ENCODE assay signal across 18 cellular contexts in the genomic region with DNA sequence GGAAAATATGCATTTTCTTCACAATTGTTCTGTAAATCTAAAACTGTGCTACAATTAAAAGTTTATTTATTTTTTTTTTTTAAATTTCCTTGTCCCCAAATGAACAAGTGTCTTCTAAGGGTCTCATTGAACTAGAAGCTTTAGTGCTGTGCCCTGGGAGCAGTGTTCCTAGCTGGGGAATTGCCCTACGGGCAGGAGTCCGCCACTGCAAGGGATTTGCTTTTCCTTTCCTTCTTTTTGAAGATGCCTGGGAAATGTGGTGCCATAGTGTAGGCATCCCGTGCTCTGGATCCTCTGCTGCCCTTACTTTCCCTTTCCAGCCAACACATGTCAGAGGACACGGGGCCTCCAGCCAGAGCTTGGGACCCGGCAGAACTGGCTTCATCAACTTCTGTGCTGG.
A peak's percentile ranks its signal among the peaks of the same experiment; 100 is the strongest.
DNase-seq lines count a peak whose midpoint lies in the region; ATAC-seq, FAIRE-seq and TF ChIP-seq lines count a peak whose summit lies in the region.
"Had no signal": no experiment of that assay in that cellular context is flagged by ENCODE, and none has a peak within 500 bp of the region (broad histone marks: within the 10 kb centered on the region; RNA-seq: fewer than 3 reads in every experiment).

No MANE protein-coding gene starts in this region.

- H3K4me3 ChIP-seq in A549, result no peak overlapping the region
- H3K4me3 ChIP-seq in H1 (ENCODE audit: extremely low read depth in 1 of 4, insufficient read depth in 2 of 4, low read depth in 3 of 4, low read length in 4 of 4), result no peak overlapping the region

- no peak overlapping the region for H2BK12ac ChIP-seq in H1 (ENCODE audit: low read depth, low read length)

- no peak overlapping the region for H4K91ac ChIP-seq in H1 (replicated peaks; ENCODE audit: insufficient read length, low read length)

- no peak for TF ChIP-seq CTCF in A549 (IDR thresholded peaks at IDR 0.05)
- TF ChIP-seq CTCF in H1 (IDR thresholded peaks at IDR 0.05; ENCODE audit: control extremely low read depth in 1 of 3, insufficient read depth in 1 of 3, low read depth in 1 of 3, low read length in 3 of 3), result peak; percentile 28 to 47 (median 38); a peak in 3 of 4 replicates

- H3K27ac ChIP-seq in A549, result no peak overlapping the region
- no peak overlapping the region for H3K27ac ChIP-seq in H1 (ENCODE audit: low read depth, low read length)
- H3K27ac ChIP-seq: C4-2B had no signal

- H4K8ac ChIP-seq in H1 (ENCODE audit: extremely low read depth, insufficient read depth, low read length), result no peak overlapping the region

- no peak overlapping the region for H3K4ac ChIP-seq in H1 (replicated peaks; ENCODE audit: insufficient read length, low read depth, low read length)

- no peaks in the 10 kb centered on the region for H4K20me1 ChIP-seq in H1 (replicated peaks in 1 of 2; ENCODE audit: control insufficient read depth in 1 of 2, insufficient read depth in 2 of 2, low read length in 2 of 2)

- FAIRE-seq in A549 (lab: Jason Lieb, UNC), result no peak
- no peak for FAIRE-seq in H1 (lab: Jason Lieb, UNC)

- H3K23ac ChIP-seq in H1 (ENCODE audit: insufficient read length), result no peak overlapping the region

- no peak overlapping the region for H3K18ac ChIP-seq in H1 (ENCODE audit: extremely low read depth, low read length)

- no peak overlapping the region for H2AFZ ChIP-seq in H1 (ENCODE audit: low read length)

- no peak overlapping the region for H3K14ac ChIP-seq in H1 (ENCODE audit: insufficient read length)

- H4K5ac ChIP-seq in H1 (ENCODE audit: insufficient read length, low read depth, low read length), result no peak overlapping the region

- H3K27me3 ChIP-seq in H1 (replicated peaks in 1 of 4; ENCODE audit: control insufficient read depth in 3 of 4, extremely low read depth in 1 of 4, insufficient read depth in 3 of 4, low read length in 3 of 4), result no peaks in the 10 kb centered on the region

- TF ChIP-seq RAD21 in A549 (conservative IDR thresholded peaks at IDR 0.05 in 1 of 2, IDR thresholded peaks at IDR 0.05 in 1 of 2), result no peak
- TF ChIP-seq RAD21 in H1 (IDR thresholded peaks at IDR 0.05 in 1 of 2, conservative IDR thresholded peaks at IDR 0.05 in 1 of 2; ENCODE audit: low read depth in 2 of 2, low read length in 2 of 2), result peak in 1 of 2 experiments; percentile 37; a peak in 1 of 4 replicates

- no peak overlapping the region for H2AK5ac ChIP-seq in H1 (ENCODE audit: low read depth, low read length)

- no peaks in the 10 kb centered on the region for H3K79me1 ChIP-seq in H1 (ENCODE audit: low read depth, low read length)

- no peak overlapping the region for H2BK20ac ChIP-seq in H1 (ENCODE audit: low read length)

- no peak overlapping the region for H3K56ac ChIP-seq in H1 (replicated peaks; ENCODE audit: insufficient read length, low read depth, low read length)

- 42% methylated on average over 5 of the region's 5 CpGs for WGBS in A549 (ENCODE audit: missing lambda C conversion rate)
- WGBS in H1 (ENCODE audit: extremely low coverage in 1 of 2, insufficient coverage in 1 of 2, insufficient read length in 1 of 2, insufficient replicate concordance in 2 of 2, low coverage in 1 of 2, low lambda C conversion rate in 2 of 2, missing lambda C conversion rate in 1 of 2), 2 experiments, result 81% methylated on average over 5 of the region's 5 CpGs; no CpG with 5 or more reads in 1 of the 2 experiments

- no peaks in the 10 kb centered on the region for H3K4me1 ChIP-seq in A549
- peaks cover 0 to 2% (median 0%) of the 10 kb centered on the region in 4 experiments; a peak in 1 of 7 replicates for H3K4me1 ChIP-seq in H1 (replicated peaks in 1 of 4; ENCODE audit: control insufficient read depth in 3 of 4, insufficient read depth in 4 of 4, low read length in 3 of 4)

- H2BK5ac ChIP-seq in H1 (ENCODE audit: low read depth, low read length), result no peak overlapping the region

- H3K23me2 ChIP-seq in H1 (ENCODE audit: low read depth, low read length), result no peaks in the 10 kb centered on the region

- peak; percentile 30 to 70; a peak in 3 of 6 replicates for ATAC-seq in A549
- no peak for ATAC-seq in GM18520 (IDR thresholded peaks at IDR 0.05; ENCODE audit: unreplicated experiment)
- no peak for ATAC-seq in GM21737 (IDR thresholded peaks at IDR 0.05; ENCODE audit: unreplicated experiment)
- ATAC-seq: Panc1 had no signal

- POLR2A ChIA-PET in A549 (lab: Yijun Ruan, JAX), result interaction anchor here (0.6 kb wide), 1 partner anchor 125 kb away, joined by 4 read pairs; no protein-coding TSS in a partner anchor
- POLR2A ChIA-PET in HEK293T (lab: Yijun Ruan, JAX), result no interaction called here
- POLR2A ChIA-PET in H1 (lab: Charles Lee; ENCODE audit: partially characterized antibody), result interaction anchor here (0.5 to 0.7 kb wide), 2 partner anchors 177 to 178 kb away, joined by 3 to 4 read pairs; partner anchors contain the start of gene CTBP2

- DNase-seq in A549 (ENCODE audit: low read depth in 1 of 2, low spot score in 1 of 2) (no peak), HEK293T (ENCODE audit: extremely low spot score) (peak; percentile 27), H1 (ENCODE audit: low read depth in 1 of 2, low spot score in 2 of 2) (no peak), iPS-NIHi7 (ENCODE audit: extremely low spot score) (peak; percentile 48), middle frontal gyrus (ENCODE audit: extremely low spot score, low spot score) (no peak)
- no peak for DNase-seq in activated naive CD4-positive, alpha-beta T cell treated with anti-CD3 and anti-CD28 coated beads, Interleukin-2, amount 50 U/mL, for 16 hours
- DNase-seq: 8988T, DMS 273 treated with DMSO at 0.1 percent for 48 hours, EL, KG1, NCI-H1436, NCI-H2081, NCI-H510A, NCI-H82 had no signal

- H3K4me2 ChIP-seq in A549, result no peak overlapping the region
- H3K4me2 ChIP-seq in H1 (ENCODE audit: insufficient read depth in 1 of 2, low read depth in 2 of 2, low read length in 2 of 2), result no peak overlapping the region

- H2BK15ac ChIP-seq in H1 (ENCODE audit: low read length), result no peak overlapping the region

- CTCF ChIA-PET in A549 (lab: Yijun Ruan, JAX) (no interaction called here), HEK293T (lab: Yijun Ruan, JAX) (interaction anchor here (1.0 kb wide), 1 partner anchor 9 kb away, joined by 3 read pairs; no protein-coding TSS in a partner anchor), H1 (lab: Charles Lee; ENCODE audit: partially characterized antibody) (interaction anchor here (0.6 to 1.2 kb wide), 7 partner anchors 11 to 390 kb away, joined by 3 to 5 read pairs (median 3); no protein-coding TSS in a partner anchor)

- no peak for TF ChIP-seq EP300 in A549 (IDR thresholded peaks at IDR 0.05)
- TF ChIP-seq EP300 in H1 (IDR thresholded peaks at IDR 0.05; ENCODE audit: borderline replicate concordance in 1 of 2, low read depth in 2 of 2, low read length in 2 of 2), result no peak

- no peak for TF ChIP-seq POLR2A in A549 (IDR thresholded peaks at IDR 0.05; ENCODE audit: low read length)
- TF ChIP-seq POLR2A in H1 (IDR thresholded peaks at IDR 0.05; ENCODE audit: control extremely low read depth in 1 of 2, low read depth in 2 of 2, low read length in 2 of 2), result no peak

- H3K79me2 ChIP-seq in H1 (ENCODE audit: control insufficient read depth in 1 of 2, insufficient read depth in 2 of 2, low read length in 2 of 2), result no peaks in the 10 kb centered on the region

- no peaks in the 10 kb centered on the region for H3K36me3 ChIP-seq in H1 (ENCODE audit: control insufficient read depth in 2 of 4, insufficient read depth in 4 of 4, low read length in 3 of 4)

- no peak overlapping the region for H2BK120ac ChIP-seq in H1 (replicated peaks; ENCODE audit: low read depth, low read length)

- H3K9me3 ChIP-seq in A549 (0 out of 3 replicates have a peak, but pooled peaks cover 3% of the 10 kb centered on the region), H1 (ENCODE audit: insufficient read depth in 2 of 2, low read depth in 1 of 2, low read length in 1 of 2) (no peaks in the 10 kb centered on the region)

- H3K9ac ChIP-seq in H1 (replicated peaks in 1 of 4; ENCODE audit: extremely low read depth in 1 of 4, low read depth in 3 of 4, low read length in 3 of 4), result no peak overlapping the region

TF ChIP-seq in A549, 52 proteins besides CTCF, POLR2A, EP300 and RAD21 (continues in another document):
- no peak for TF ChIP-seq ZFP36 (IDR thresholded peaks at IDR 0.05; ENCODE audit: borderline replicate concordance, partially characterized antibody)
- no peak for TF ChIP-seq HOXB13 (CRISPR knock-in tag; IDR thresholded peaks at IDR 0.05; ENCODE audit: low read depth)
- TF ChIP-seq EHMT2 (IDR thresholded peaks at IDR 0.05; ENCODE audit: low read depth), result no peak
- TF ChIP-seq HDAC2 (IDR thresholded peaks at IDR 0.05), result no peak
- TF ChIP-seq GATA3 (IDR thresholded peaks at IDR 0.05; ENCODE audit: borderline replicate concordance), result no peak
- no peak for TF ChIP-seq MYC (IDR thresholded peaks at IDR 0.05; ENCODE audit: borderline replicate concordance, low read length)
- TF ChIP-seq CHD2 (IDR thresholded peaks at IDR 0.05; ENCODE audit: low read length, partially characterized antibody), result no peak

TF ChIP-seq in HEK293T, 16 proteins besides CTCF, POLR2A, EP300 and RAD21 (continues in another document):
- no peak for TF ChIP-seq CTBP1 (IDR thresholded peaks at IDR 0.05; ENCODE audit: borderline replicate concordance)
- no peak for TF ChIP-seq PKNOX1 (IDR thresholded peaks at IDR 0.05)
- no peak for TF ChIP-seq FOXK2 (IDR thresholded peaks at IDR 0.05)
- TF ChIP-seq FOXM1 (IDR thresholded peaks at IDR 0.05; ENCODE audit: borderline replicate concordance), result no peak

TF ChIP-seq in H1, 55 proteins besides CTCF, POLR2A, EP300 and RAD21 (continues in another document):
- TF ChIP-seq ATF3 (IDR thresholded peaks at IDR 0.05; ENCODE audit: insufficient read depth, low read depth, low read length) (no peak), POU5F1 (IDR thresholded peaks at IDR 0.05; ENCODE audit: low read depth, low read length) (no peak), JUND (IDR thresholded peaks at IDR 0.05; ENCODE audit: low read length) (no peak), RFX5 (IDR thresholded peaks at IDR 0.05; ENCODE audit: borderline replicate concordance, low read depth, low read length) (no peak), BCL11A (IDR thresholded peaks at IDR 0.05; ENCODE audit: low read depth in 2 of 2, low read length in 2 of 2) (no peak), NRF1 (IDR thresholded peaks at IDR 0.05; ENCODE audit: low read depth, low read length) (no peak), ZNF274 (IDR thresholded peaks at IDR 0.05; ENCODE audit: borderline replicate concordance, extremely low read depth, low read length) (no peak), EZH2 (IDR thresholded peaks at IDR 0.05; ENCODE audit: low read depth, low read length, severe bottlenecking) (no peak), ASH2L (IDR thresholded peaks at IDR 0.05; ENCODE audit: low read length) (no peak), RBBP5 (IDR thresholded peaks at IDR 0.05; ENCODE audit: borderline replicate concordance, low read depth, low read length) (no peak), RXRA (IDR thresholded peaks at IDR 0.05; ENCODE audit: insufficient read depth, low read depth, low read length) (no peak), RNF2 (IDR thresholded peaks at IDR 0.05; ENCODE audit: borderline replicate concordance, low read depth, low read length, missing control alignments, poor library complexity, severe bottlenecking) (no peak)

Comparison
In these comparisons a context has a peak if more than half of its experiments do, and no peak if none do; other contexts are left out.
1. ATAC-seq: peak in A549 (2 of 2); none in GM18520 (single experiment) and GM21737 (single experiment).
2. DNase-seq: peak in HEK293T (single experiment) and iPS-NIHi7 (single experiment); none in A549 (0 of 2), H1 (0 of 2), activated naive CD4-positive, alpha-beta T cell treated with anti-CD3 and anti-CD28 coated beads, Interleukin-2, amount 50 U/mL, for 16 hours (single experiment) and middle frontal gyrus (single experiment).
3. Of the 18 proteins assayed by ChIP-seq in both H1 and A549: peak only in H1: CTCF; only in A549: none; in both: none; in neither: 16; mixed calls (peak in some experiments, not most) for 1.